Comparison of ENCODE assay signal across 1 cellular context in genomic region chr16:18983565-18984424, GRCh38.
TF ChIP-seq lines count a peak whose summit lies in the region.

Gene TMC7, plus strand, starts transcription at chr16:18983934. Its CDS starts 130 bp downstream, at chr16:18984064.

TF ChIP-seq in GM23338, 12 proteins besides CTCF, POLR2A, EP300 and RAD21 (continued from another document):
- TF ChIP-seq ZNF462 (CRISPR knock-in tag; IDR thresholded peaks at IDR 0.05) (no peak), EZH2 (IDR thresholded peaks at IDR 0.05; ENCODE audit: low read depth, unreplicated experiment) (no peak), POLR2AphosphoS5 (IDR thresholded peaks at IDR 0.05; ENCODE audit: low read depth) (peak; percentile 49; the same call in 1 of the 2 replicates), ZNF331 (CRISPR knock-in tag; IDR thresholded peaks at IDR 0.05; ENCODE audit: low read depth) (no peak)
